ENCODE assay signal across 9 cellular contexts in the genomic region with DNA sequence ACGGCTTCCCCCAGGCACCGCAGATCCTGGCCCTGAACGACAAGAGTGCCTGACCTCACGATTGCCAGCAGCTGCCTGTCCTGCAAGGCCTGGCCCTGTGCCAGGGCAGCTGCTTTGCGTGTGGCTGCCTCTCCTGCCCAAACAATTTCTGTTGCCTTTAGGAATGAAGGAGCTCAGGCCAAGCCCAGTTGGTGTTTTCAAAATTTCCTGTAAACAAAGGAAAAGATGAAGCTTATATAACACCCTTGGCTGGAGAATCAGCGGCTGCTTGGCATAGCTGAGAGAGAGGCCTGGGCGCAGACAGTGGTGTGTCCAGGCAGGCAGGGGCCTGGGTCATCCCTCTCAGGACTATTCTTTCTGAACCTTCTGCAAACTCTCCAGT. TPM values are rescaled to one million over a fixed set of nuclear protein-coding genes. Genes with fewer than 3 reads are reported as not detected.
DNase-seq lines count a peak whose midpoint lies in the region; ATAC-seq and TF ChIP-seq lines count a peak whose summit lies in the region.
"Had no signal": no experiment of that assay in that cellular context is flagged by ENCODE, and none has a peak within 500 bp of the region (broad histone marks: within the 10 kb centered on the region; RNA-seq: fewer than 3 reads in every experiment).

No MANE protein-coding gene starts in this region.

- peak overlapping the region; percentile 71 to 84 (median 80) for H3K9ac ChIP-seq in skeletal muscle tissue (ENCODE audit: low read depth in 1 of 3, low read length in 3 of 3)

- TF ChIP-seq CTCF in heart right ventricle (IDR thresholded peaks at IDR 0.05) (no peak), GM20000 (IDR thresholded peaks at IDR 0.05; ENCODE audit: extremely low read depth, missing control alignments) (no peak)

- H3K4me3 ChIP-seq in heart right ventricle (no peak overlapping the region), skeletal muscle tissue (ENCODE audit: low read length in 3 of 3) (peak overlapping the region in 2 of 3 donors; percentile 41 to 54)

- DNase-seq in LoVo (ENCODE audit: low spot score): peak; percentile 76
- DNase-seq in heart right ventricle: peak; percentile 77 to 86
- no peak for DNase-seq in DMS114 treated with DMSO at 0.1 percent for 48 hours (lab: John Stamatoyannopoulos, UW; ENCODE audit: unreplicated experiment)
- no peak for DNase-seq in GM20000 (ENCODE audit: low spot score)
- no peak for DNase-seq in activated T-cell treated with anti-CD3 and anti-CD28 coated beads, Interleukin-2, amount 50 U/mL, for 48 hours

- H3K4me1 ChIP-seq in heart right ventricle (peaks cover 11 to 54% (median 28%) of the 10 kb centered on the region in 9 donors), skeletal muscle tissue (ENCODE audit: control insufficient read depth in 3 of 3, insufficient read depth in 3 of 3, low read length in 3 of 3) (peaks cover 29 to 32% (median 30%) of the 10 kb centered on the region in 3 donors)

- H3K27ac ChIP-seq in adipose tissue (ENCODE audit: low read depth, low read length) (peak overlapping the region; percentile 4), heart right ventricle (peak overlapping the region; percentile 83 to 94 (median 89)), skeletal muscle tissue (ENCODE audit: low read depth, low read length) (peak overlapping the region; percentile 97)

- no peaks in the 10 kb centered on the region for H3K27me3 ChIP-seq in heart right ventricle
- H3K27me3 ChIP-seq in skeletal muscle tissue (ENCODE audit: control insufficient read depth in 3 of 3, insufficient read depth in 3 of 3, low read length in 3 of 3): no peaks in the 10 kb centered on the region

- ATAC-seq in heart right ventricle (peak; percentile 74 to 90 (median 84)), HG03457 (IDR thresholded peaks at IDR 0.05; ENCODE audit: unreplicated experiment) (no peak)

- no peaks in the 10 kb centered on the region for H3K36me3 ChIP-seq in heart right ventricle
- H3K36me3 ChIP-seq in skeletal muscle tissue (ENCODE audit: control insufficient read depth in 3 of 3, insufficient read depth in 3 of 3, low read length in 3 of 3): no peaks in the 10 kb centered on the region

- 8 to 27% (median 11%) methylated on average over 7 of the region's 7 CpGs for WGBS in adipose tissue, 3 donors
- WGBS in heart right ventricle, 2 donors: 3 to 9% methylated on average over 7 of the region's 7 CpGs

- intact Hi-C loops in heart right ventricle (cut with DNase I): no loop called here

- H3K9me3 ChIP-seq in heart right ventricle (no peaks in the 10 kb centered on the region), skeletal muscle tissue (ENCODE audit: control insufficient read depth in 3 of 3, low read length in 3 of 3) (no peaks in the 10 kb centered on the region)

RNA-seq across cellular contexts. Expression of a gene that starts 11.7 kb away (rescaled TPM):
- polyA plus RNA-seq in adipose tissue (not detected), heart right ventricle (not detected)
- total RNA-seq in heart right ventricle (under 1 TPM in 1 of 10 donors, not detected in 9; 0.21 TPM), skeletal muscle tissue (not detected)
- total RNA-seq: neural crest cell had no signal

RNA-seq across cellular contexts. Expression of a gene that starts 20.0 kb away (rescaled TPM):
- polyA plus RNA-seq in adipose tissue (10 to 100 TPM in 1 of 3 donors, under 1 TPM in 2; 0.28 to 13.1 (median 0.67) TPM), heart right ventricle (under 1 TPM in 1 of 2 donors, not detected in 1; 0.12 TPM)
- total RNA-seq in heart right ventricle (1 to 10 TPM in 1 of 10 donors, under 1 TPM in 2, not detected in 7; 0.41 to 1.5 (median 0.48) TPM), skeletal muscle tissue (not detected)
- total RNA-seq: neural crest cell had no signal

Comparison
In these comparisons a context has a peak if more than half of its experiments do, and no peak if none do; other contexts are left out.
1. DNase-seq: peak in LoVo (single experiment) and heart right ventricle (2 of 2); none in DMS114 treated with DMSO at 0.1 percent for 48 hours (single experiment), GM20000 (single experiment) and activated T-cell treated with anti-CD3 and anti-CD28 coated beads, Interleukin-2, amount 50 U/mL, for 48 hours (0 of 2).
2. H3K27ac ChIP-seq: peak in every context shown above with its lines; median percentile 97 in skeletal muscle tissue; 89 in heart right ventricle; 4 in adipose tissue.
3. H3K4me3 ChIP-seq: peak in skeletal muscle tissue (2 of 3); none in heart right ventricle (0 of 10).